Comparison of ENCODE assay signal across 9 cellular contexts in the genomic region with DNA sequence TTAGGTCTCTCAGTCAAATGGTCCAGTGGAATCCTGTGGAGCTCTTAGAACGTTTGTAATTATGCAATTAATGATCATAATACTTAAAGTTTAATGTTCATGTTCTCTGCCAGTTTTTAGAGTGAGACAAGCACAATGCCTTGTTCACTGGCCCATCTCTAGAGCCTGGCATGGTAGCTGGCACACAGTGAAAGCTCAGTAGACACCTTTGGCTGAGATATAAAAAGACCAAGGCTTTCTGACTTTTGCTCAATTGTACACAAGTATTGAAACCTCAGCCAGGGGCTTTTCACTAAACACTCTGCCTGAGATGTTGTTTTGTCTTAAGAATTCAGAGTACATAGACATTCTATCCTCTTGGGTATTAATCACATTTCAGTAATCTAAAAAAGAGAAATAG.
DNase-seq lines count a peak whose midpoint lies in the region; ATAC-seq and TF ChIP-seq lines count a peak whose summit lies in the region.
"Had no signal": no experiment of that assay in that cellular context is flagged by ENCODE, and none has a peak within 500 bp of the region (broad histone marks: within the 10 kb centered on the region; RNA-seq: fewer than 3 reads in every experiment).

No MANE protein-coding gene starts in this region.

- no peaks in the 10 kb centered on the region for H3K36me3 ChIP-seq in CD4-positive, CD25-positive, alpha-beta regulatory T cell (ENCODE audit: control insufficient read depth, insufficient read depth, low read length)
- H3K36me3 ChIP-seq in tibial nerve, result no peaks in the 10 kb centered on the region
- H3K36me3 ChIP-seq in Caco-2 (ENCODE audit: control insufficient read depth, insufficient read depth, low read length), result no peaks in the 10 kb centered on the region

- TF ChIP-seq POLR2A in tibial nerve (IDR thresholded peaks at IDR 0.05), result no peak

- H3K27ac Mint-ChIP-seq in CD4-positive, CD25-positive, alpha-beta regulatory T cell, result peak overlapping the region; percentile 38 to 86 (median 76)
- no peak overlapping the region for H3K27ac Mint-ChIP-seq in Caco-2 (ENCODE audit: unreplicated experiment)

- no peak for DNase-seq in CD4-positive, CD25-positive, alpha-beta regulatory T cell
- peak; percentile 15 for DNase-seq in fibroblast of mammary gland (ENCODE audit: low read depth)
- DNase-seq in tibial nerve (ENCODE audit: low spot score in 2 of 2), result no peak
- DNase-seq in Caco-2, result no peak
- no peak for DNase-seq in NCI-H1092 (lab: John Stamatoyannopoulos, UW)
- no peak for DNase-seq in stimulated activated CD8-positive, alpha-beta memory T cell treated with anti-CD3 and anti-CD28 coated beads, Interleukin-4, amount 100 ng/mL, for 48 hours
- DNase-seq: caudate nucleus had no signal

- no peak for ATAC-seq in CD4-positive, CD25-positive, alpha-beta regulatory T cell (ENCODE audit: low read depth in 2 of 2)
- peak; percentile 47 for ATAC-seq in GM19395 (IDR thresholded peaks at IDR 0.05; ENCODE audit: unreplicated experiment)
- peak; percentile 40 for ATAC-seq in HG03442 (IDR thresholded peaks at IDR 0.05; ENCODE audit: unreplicated experiment)

- H3K9me3 ChIP-seq in CD4-positive, CD25-positive, alpha-beta regulatory T cell (ENCODE audit: control insufficient read depth in 2 of 2, low read length in 2 of 2), result no peaks in the 10 kb centered on the region
- H3K9me3 ChIP-seq in tibial nerve, result no peaks in the 10 kb centered on the region
- no peaks in the 10 kb centered on the region for H3K9me3 ChIP-seq in Caco-2

- no peaks in the 10 kb centered on the region for H3K27me3 ChIP-seq in CD4-positive, CD25-positive, alpha-beta regulatory T cell (ENCODE audit: control insufficient read depth, insufficient read depth, low read length)
- H3K27me3 ChIP-seq in tibial nerve (no peaks in the 10 kb centered on the region), Caco-2 (replicated peaks; ENCODE audit: control insufficient read depth, insufficient read depth, low read length) (no peaks in the 10 kb centered on the region)

- 36 to 56% methylated on average over 1 of the region's 1 CpG for WGBS in tibial nerve, 2 donors

- CTCF ChIA-PET in Caco-2 (lab: Charles Lee), result no interaction called here

- peaks cover 34% of the 10 kb centered on the region for H3K4me1 ChIP-seq in CD4-positive, CD25-positive, alpha-beta regulatory T cell (ENCODE audit: control insufficient read depth, insufficient read depth, low read length, poor library complexity, severe bottlenecking)
- H3K4me1 ChIP-seq in tibial nerve, result peaks cover 0 to 32% (median 22%) of the 10 kb centered on the region in 4 donors
- peaks cover 50% of the 10 kb centered on the region for H3K4me1 ChIP-seq in Caco-2

- peak overlapping the region; percentile 4 to 63 (median 57) for H3K4me3 Mint-ChIP-seq in CD4-positive, CD25-positive, alpha-beta regulatory T cell
- H3K4me3 Mint-ChIP-seq in Caco-2 (ENCODE audit: unreplicated experiment), result no peak overlapping the region

- H3K4me1 Mint-ChIP-seq in CD4-positive, CD25-positive, alpha-beta regulatory T cell, result peaks cover 40 to 53% (median 45%) of the 10 kb centered on the region in 4 donors
- H3K4me1 Mint-ChIP-seq in Caco-2 (ENCODE audit: low read depth, unreplicated experiment), result peaks cover 30% of the 10 kb centered on the region

- H3K27ac ChIP-seq in CD4-positive, CD25-positive, alpha-beta regulatory T cell (ENCODE audit: insufficient read depth, low read length, poor library complexity, severe bottlenecking), result peak overlapping the region; percentile 82
- H3K27ac ChIP-seq in tibial nerve, result peak overlapping the region in 2 of 4 donors; percentile 1 to 4

- H3K4me3 ChIP-seq in CD4-positive, CD25-positive, alpha-beta regulatory T cell (ENCODE audit: low read depth, low read length), result peak overlapping the region; percentile 65
- no peak overlapping the region for H3K4me3 ChIP-seq in fibroblast of mammary gland (ENCODE audit: control insufficient read depth, low read depth, low read length)
- no peak overlapping the region for H3K4me3 ChIP-seq in tibial nerve
- H3K4me3 ChIP-seq in Caco-2 (ENCODE audit: low read depth, low read length), result no peak overlapping the region

- no peaks in the 10 kb centered on the region for H3K27me3 Mint-ChIP-seq in CD4-positive, CD25-positive, alpha-beta regulatory T cell
- H3K27me3 Mint-ChIP-seq in Caco-2 (ENCODE audit: insufficient read depth, unreplicated experiment), result no peaks in the 10 kb centered on the region

- TF ChIP-seq EP300 in tibial nerve (IDR thresholded peaks at IDR 0.05), result no peak

- POLR2A ChIA-PET in Caco-2 (lab: Charles Lee), result no interaction called here

- BruUV-seq in Caco-2 (replicated peaks; lab: Mats Ljungman, UMichigan), result no TSS peak

- intact Hi-C loops in Caco-2 (cut with micrococcal nuclease; ENCODE audit: unreplicated experiment), result no loop called here

- no peaks in the 10 kb centered on the region for H3K9me3 Mint-ChIP-seq in CD4-positive, CD25-positive, alpha-beta regulatory T cell
- H3K9me3 Mint-ChIP-seq in Caco-2 (ENCODE audit: unreplicated experiment), result no peaks in the 10 kb centered on the region

- TF ChIP-seq CTCF in fibroblast of mammary gland (conservative IDR thresholded peaks at IDR 0.05; ENCODE audit: control insufficient read depth, insufficient read depth, low read depth, low read length) (no peak), tibial nerve (IDR thresholded peaks at IDR 0.05) (no peak), Caco-2 (IDR thresholded peaks at IDR 0.05; ENCODE audit: insufficient read depth in 1 of 2, low read depth in 1 of 2, low read length in 1 of 2, severe bottlenecking in 1 of 2, unreplicated experiment in 1 of 2) (no peak)

- no peaks in the 10 kb centered on the region for H3K36me3 Mint-ChIP-seq in CD4-positive, CD25-positive, alpha-beta regulatory T cell
- H3K36me3 Mint-ChIP-seq in Caco-2 (ENCODE audit: insufficient read depth, unreplicated experiment), result no peaks in the 10 kb centered on the region

Comparison
In these comparisons a context has a peak if more than half of its experiments do, and no peak if none do; other contexts are left out.
1. ATAC-seq: peak in GM19395 (single experiment) and HG03442 (single experiment); none in CD4-positive, CD25-positive, alpha-beta regulatory T cell (0 of 2).